14 cellular contexts compared by ENCODE assay signal in genomic region chr3:99250272-99250671, GRCh38.
DNase-seq lines count a peak whose midpoint lies in the region; ATAC-seq and TF ChIP-seq lines count a peak whose summit lies in the region.
"Had no signal": no experiment of that assay in that cellular context is flagged by ENCODE, and none has a peak within 500 bp of the region (broad histone marks: within the 10 kb centered on the region; RNA-seq: fewer than 3 reads in every experiment).

No MANE protein-coding gene starts in this region.

- CTCF ChIA-PET in BJ (lab: Yijun Ruan, JAX): no interaction called here

- H3K4me1 Mint-ChIP-seq in chondrocyte (ENCODE audit: low read depth) (peaks cover 82% of the 10 kb centered on the region), osteocyte (ENCODE audit: unreplicated experiment) (peaks cover 84% of the 10 kb centered on the region)
- H3K4me1 Mint-ChIP-seq: B cell had no signal

- H3K27me3 ChIP-seq in BJ (ENCODE audit: control insufficient read depth, insufficient read depth, low read length): no peaks in the 10 kb centered on the region
- H3K27me3 ChIP-seq: SJSA1, upper lobe of right lung had no signal

- TF ChIP-seq CTCF in BJ (IDR thresholded peaks at IDR 0.05; ENCODE audit: insufficient read depth, low read depth, low read length) (no peak), chondrocyte (IDR thresholded peaks at IDR 0.05) (no peak), osteocyte (IDR thresholded peaks at IDR 0.05) (no peak)

- POLR2A ChIA-PET in BJ (lab: Charles Lee): no interaction called here

- DNase-seq in BJ (ENCODE audit: low read depth): peak; percentile 80
- DNase-seq in M059J (ENCODE audit: low read depth): peak; percentile 91
- no peak for DNase-seq in chondrocyte (ENCODE audit: low spot score)
- no peak for DNase-seq in osteocyte (ENCODE audit: extremely low spot score, unreplicated experiment)
- DNase-seq in NCI-H1105 (lab: John Stamatoyannopoulos, UW): no peak
- DNase-seq in hippocampal formation (lab: John Stamatoyannopoulos, UW): no peak
- DNase-seq: upper lobe of right lung had no signal

- ATAC-seq in HG03520 (IDR thresholded peaks at IDR 0.05; ENCODE audit: unreplicated experiment) (no peak), HG02981 (IDR thresholded peaks at IDR 0.05; ENCODE audit: unreplicated experiment) (no peak)
- ATAC-seq: upper lobe of right lung had no signal

- H3K27ac Mint-ChIP-seq in chondrocyte (ENCODE audit: unreplicated experiment): peak overlapping the region; percentile 85
- H3K27ac Mint-ChIP-seq in osteocyte (ENCODE audit: unreplicated experiment): peak overlapping the region; percentile 90
- H3K27ac Mint-ChIP-seq: activated naive CD8-positive, alpha-beta T cell; B cell; mesothelial cell of epicardium had no signal

- H3K36me3 Mint-ChIP-seq in chondrocyte (ENCODE audit: low read depth): peaks cover 1% of the 10 kb centered on the region
- peaks cover 3% of the 10 kb centered on the region for H3K36me3 Mint-ChIP-seq in osteocyte (ENCODE audit: unreplicated experiment)
- H3K36me3 Mint-ChIP-seq: activated naive CD8-positive, alpha-beta T cell; mesothelial cell of epicardium had no signal

- H3K36me3 ChIP-seq in BJ (ENCODE audit: control insufficient read depth, insufficient read depth, low read length): no peaks in the 10 kb centered on the region
- H3K36me3 ChIP-seq: SJSA1, upper lobe of right lung had no signal

- no peak overlapping the region for H3K4me3 Mint-ChIP-seq in chondrocyte (ENCODE audit: unreplicated experiment)
- H3K4me3 Mint-ChIP-seq in osteocyte (ENCODE audit: unreplicated experiment): no peak overlapping the region
- H3K4me3 Mint-ChIP-seq: activated naive CD8-positive, alpha-beta T cell; B cell; mesothelial cell of epicardium had no signal

- H3K9me3 Mint-ChIP-seq in chondrocyte (ENCODE audit: low read depth) (peaks cover 11% of the 10 kb centered on the region), osteocyte (ENCODE audit: unreplicated experiment) (peaks cover 5% of the 10 kb centered on the region)
- H3K9me3 Mint-ChIP-seq: mesothelial cell of epicardium had no signal

- no peaks in the 10 kb centered on the region for H3K27me3 Mint-ChIP-seq in chondrocyte (ENCODE audit: low read depth)
- no peaks in the 10 kb centered on the region for H3K27me3 Mint-ChIP-seq in osteocyte (ENCODE audit: unreplicated experiment)
- H3K27me3 Mint-ChIP-seq: activated naive CD8-positive, alpha-beta T cell; B cell had no signal

- H3K4me3 ChIP-seq in BJ (ENCODE audit: low read depth, low read length): no peak overlapping the region
- H3K4me3 ChIP-seq: coronary artery, SJSA1, upper lobe of right lung had no signal

Comparison
In these comparisons a context has a peak if more than half of its experiments do, and no peak if none do; other contexts are left out.
1. DNase-seq: peak in BJ (single experiment) and M059J (single experiment); none in chondrocyte (single experiment), osteocyte (single experiment), NCI-H1105 (single experiment) and hippocampal formation (0 of 2).